In the genomic region with DNA sequence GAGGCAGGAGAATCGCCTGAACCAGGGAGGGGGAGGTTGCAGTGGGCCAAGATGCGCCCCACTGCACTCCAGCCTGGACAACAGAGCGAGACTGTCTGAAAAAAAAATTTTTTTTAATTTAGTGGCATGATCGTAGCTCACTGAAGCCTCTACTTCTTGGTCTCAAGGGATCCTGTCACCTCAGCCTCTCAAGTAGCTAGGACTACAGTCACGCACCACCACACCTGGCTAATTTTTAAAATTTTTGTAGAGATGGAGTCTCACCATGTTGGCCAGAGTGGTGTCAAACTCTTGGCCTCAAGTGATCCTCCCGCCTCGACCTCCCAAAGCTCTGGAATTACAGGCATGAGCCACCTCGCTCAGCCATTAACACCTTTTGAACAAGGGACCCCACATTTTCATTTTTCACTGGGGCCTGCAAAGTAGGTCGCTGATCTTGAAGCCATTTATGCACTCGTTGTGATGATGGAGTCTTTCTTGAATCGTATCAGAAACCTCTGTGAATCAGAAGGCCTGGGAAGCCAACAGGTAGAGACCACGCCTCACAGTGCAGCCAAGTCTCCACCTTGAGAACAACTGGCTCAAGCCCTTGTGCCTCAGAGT, we compare ENCODE assay signal across 26 cellular contexts. TPM values are rescaled to one million over a fixed set of nuclear protein-coding genes. Genes with fewer than 3 reads are reported as not detected.
DNase-seq lines count a peak whose midpoint lies in the region; ATAC-seq and TF ChIP-seq lines count a peak whose summit lies in the region.
"Had no signal": no experiment of that assay in that cellular context is flagged by ENCODE, and none has a peak within 500 bp of the region (broad histone marks: within the 10 kb centered on the region; RNA-seq: fewer than 3 reads in every experiment).

No MANE protein-coding gene starts in this region.

- H3K27me3 Mint-ChIP-seq in activated naive CD4-positive, alpha-beta T cell treated with anti-CD3 and anti-CD28 coated beads for 36 hours (ENCODE audit: low read depth), result no peaks in the 10 kb centered on the region
- peaks cover 24% of the 10 kb centered on the region for H3K27me3 Mint-ChIP-seq in dendritic cell treated with granulocyte-macrophage colony-stimulating factor and Interleukin-4, amounts not matched to agents 40 ng/mL and 50 ng/mL, for 4 days

- H3K27ac ChIP-seq in thyroid gland, result peak overlapping the region in 2 of 3 donors; percentile 60 to 79
- H3K27ac ChIP-seq: A549, vagina had no signal

- no peaks in the 10 kb centered on the region for H3K36me3 Mint-ChIP-seq in activated naive CD4-positive, alpha-beta T cell treated with anti-CD3 and anti-CD28 coated beads for 36 hours (ENCODE audit: low read depth)
- no peaks in the 10 kb centered on the region for H3K36me3 Mint-ChIP-seq in dendritic cell treated with granulocyte-macrophage colony-stimulating factor and Interleukin-4, amounts not matched to agents 40 ng/mL and 50 ng/mL, for 4 days (ENCODE audit: low read depth)
- H3K36me3 Mint-ChIP-seq: CD4-positive, CD25-positive, alpha-beta regulatory T cell had no signal

- no peak overlapping the region for H3K4me3 Mint-ChIP-seq in activated naive CD4-positive, alpha-beta T cell treated with anti-CD3 and anti-CD28 coated beads for 36 hours
- no peak overlapping the region for H3K4me3 Mint-ChIP-seq in dendritic cell treated with granulocyte-macrophage colony-stimulating factor and Interleukin-4, amounts not matched to agents 40 ng/mL and 50 ng/mL, for 4 days

- H3K36me3 ChIP-seq in thyroid gland, result no peaks in the 10 kb centered on the region
- H3K36me3 ChIP-seq: vagina had no signal

- H3K9me3 Mint-ChIP-seq in activated naive CD4-positive, alpha-beta T cell treated with anti-CD3 and anti-CD28 coated beads for 36 hours, result no peaks in the 10 kb centered on the region
- no peaks in the 10 kb centered on the region for H3K9me3 Mint-ChIP-seq in dendritic cell treated with granulocyte-macrophage colony-stimulating factor and Interleukin-4, amounts not matched to agents 40 ng/mL and 50 ng/mL, for 4 days

- no peak overlapping the region for H3K4me3 ChIP-seq in thyroid gland (replicated peaks in 1 of 3)
- H3K4me3 ChIP-seq: A549, vagina had no signal

- WGBS in thyroid gland, 2 donors, result 75 to 77% methylated on average over 12 of the region's 12 CpGs

- CTCF ChIA-PET in activated naive CD4-positive, alpha-beta T cell treated with anti-CD3 and anti-CD28 coated beads for 36 hours (lab: Charles Lee), result interaction anchor here (0.6 kb wide), 1 partner anchor 366 kb away, joined by 3 read pairs; no protein-coding TSS in a partner anchor

- H3K4me1 ChIP-seq in thyroid gland, result peaks cover 5 to 46% of the 10 kb centered on the region in 2 donors

- intact Hi-C loops in activated naive CD4-positive, alpha-beta T cell treated with anti-CD3 and anti-CD28 coated beads for 36 hours (cut with micrococcal nuclease), result loop anchor here (10.0 kb wide), 2 partner anchors 640 to 930 kb away; a partner anchor contains a TSS
- intact Hi-C loops in dendritic cell treated with granulocyte-macrophage colony-stimulating factor and Interleukin-4, amounts not matched to agents 40 ng/mL and 50 ng/mL, for 4 days (cut with micrococcal nuclease), result no loop called here
- intact Hi-C loops in thyroid gland (cut with DNase I), result no loop called here

- no peak for DNase-seq in activated naive CD4-positive, alpha-beta T cell treated with anti-CD3 and anti-CD28 coated beads for 36 hours
- no peak for DNase-seq in activated naive CD4-positive, alpha-beta T cell treated with anti-CD3 and anti-CD28 coated beads, Interleukin-2, amount 50 U/mL, for 16 hours
- DNase-seq in thyroid gland (peak in 1 of 2 donors; percentile 20), NCI-H446 (lab: John Stamatoyannopoulos, UW) (no peak)
- DNase-seq in stimulated activated CD8-positive, alpha-beta memory T cell treated with anti-CD3 and anti-CD28 coated beads, Interleukin-4, amount 100 ng/mL, for 48 hours, result no peak
- DNase-seq: activated CD4-positive, alpha-beta T cell treated with anti-CD3 and anti-CD28 coated beads for 1 hour; activated gamma-delta T cell treated with Interleukin-2 at 50 U/mL for 16 hours; anterior cingulate cortex; CD4-positive, CD25-positive, alpha-beta regulatory T cell; EL; hippocampal formation; left cardiac atrium; MM.1S; NCI-H187 treated with DMSO at 0.1 percent for 48 hours; NCI-H446 treated with DMSO at 0.1 percent for 48 hours; nucleus accumbens; stimulated activated CD4-positive, alpha-beta T cell treated with anti-CD3 and anti-CD28 coated beads, Interleukin-1b, Interleukin-23, amount 100 ng/mL, for 48 hours; T1000 had no signal

- no peaks in the 10 kb centered on the region for H3K9me3 ChIP-seq in thyroid gland
- H3K9me3 ChIP-seq: A549, vagina had no signal

- TF ChIP-seq POLR2A in thyroid gland (IDR thresholded peaks at IDR 0.05), result no peak

- H3K27ac Mint-ChIP-seq in activated naive CD4-positive, alpha-beta T cell treated with anti-CD3 and anti-CD28 coated beads for 36 hours, result peak overlapping the region; percentile 85
- H3K27ac Mint-ChIP-seq in dendritic cell treated with granulocyte-macrophage colony-stimulating factor and Interleukin-4, amounts not matched to agents 40 ng/mL and 50 ng/mL, for 4 days, result peak overlapping the region; percentile 88
- H3K27ac Mint-ChIP-seq: CD4-positive, CD25-positive, alpha-beta regulatory T cell had no signal

- no peak for TF ChIP-seq CTCF in thyroid gland (IDR thresholded peaks at IDR 0.05)

- H3K27me3 ChIP-seq in thyroid gland, result no peaks in the 10 kb centered on the region
- H3K27me3 ChIP-seq: vagina had no signal

- ATAC-seq in HG03378 (IDR thresholded peaks at IDR 0.05; ENCODE audit: unreplicated experiment) (peak; percentile 41), GM19467 (IDR thresholded peaks at IDR 0.05; ENCODE audit: unreplicated experiment) (no peak)
- ATAC-seq: A549, HepG2, left cardiac atrium, sciatic nerve had no signal

- peaks cover 74% of the 10 kb centered on the region for H3K4me1 Mint-ChIP-seq in activated naive CD4-positive, alpha-beta T cell treated with anti-CD3 and anti-CD28 coated beads for 36 hours (ENCODE audit: low read depth)
- peaks cover 76% of the 10 kb centered on the region for H3K4me1 Mint-ChIP-seq in dendritic cell treated with granulocyte-macrophage colony-stimulating factor and Interleukin-4, amounts not matched to agents 40 ng/mL and 50 ng/mL, for 4 days (ENCODE audit: low read depth)

RNA-seq across cellular contexts. Expression of a gene that starts 5.9 kb away (rescaled TPM):
- under 1 TPM; 0.91 to 0.99 TPM for total RNA-seq in activated naive CD4-positive, alpha-beta T cell treated with anti-CD3 and anti-CD28 coated beads for 36 hours
- 1 to 10 TPM in 3 of 4 donors, under 1 TPM in 1; 0.92 to 4.0 (median 2.0) TPM for total RNA-seq in thyroid gland
- total RNA-seq: CD4-positive, CD25-positive, alpha-beta regulatory T cell; H4 had no signal

RNA-seq across cellular contexts. Expression of a gene that starts 8.1 kb away (rescaled TPM):
- not detected for total RNA-seq in activated naive CD4-positive, alpha-beta T cell treated with anti-CD3 and anti-CD28 coated beads for 36 hours
- under 1 TPM in 2 of 4 donors, not detected in 2; 0.42 to 0.56 TPM for total RNA-seq in thyroid gland
- total RNA-seq: CD4-positive, CD25-positive, alpha-beta regulatory T cell; H4 had no signal

RNA-seq across cellular contexts. Expression of a gene that starts 21.6 kb away (rescaled TPM):
- total RNA-seq in activated naive CD4-positive, alpha-beta T cell treated with anti-CD3 and anti-CD28 coated beads for 36 hours, result not detected
- total RNA-seq in thyroid gland, result not detected
- total RNA-seq: CD4-positive, CD25-positive, alpha-beta regulatory T cell had no signal

RNA-seq across cellular contexts. Expression of a gene that starts 27.9 kb away (rescaled TPM):
- total RNA-seq in activated naive CD4-positive, alpha-beta T cell treated with anti-CD3 and anti-CD28 coated beads for 36 hours, result 10 to 100 TPM; 47.9 to 52.4 TPM
- total RNA-seq in thyroid gland, result 10 to 100 TPM; 19.5 to 52.1 (median 29.9) TPM

RNA-seq across cellular contexts. Expression of a gene that starts 49.6 kb away (rescaled TPM):
- total RNA-seq in activated naive CD4-positive, alpha-beta T cell treated with anti-CD3 and anti-CD28 coated beads for 36 hours, result under 1 TPM; 0.67 to 0.79 TPM
- under 1 TPM; 0.21 to 0.81 (median 0.23) TPM for total RNA-seq in thyroid gland
